Comparison of ENCODE assay signal across 14 cellular contexts in the genomic region with DNA sequence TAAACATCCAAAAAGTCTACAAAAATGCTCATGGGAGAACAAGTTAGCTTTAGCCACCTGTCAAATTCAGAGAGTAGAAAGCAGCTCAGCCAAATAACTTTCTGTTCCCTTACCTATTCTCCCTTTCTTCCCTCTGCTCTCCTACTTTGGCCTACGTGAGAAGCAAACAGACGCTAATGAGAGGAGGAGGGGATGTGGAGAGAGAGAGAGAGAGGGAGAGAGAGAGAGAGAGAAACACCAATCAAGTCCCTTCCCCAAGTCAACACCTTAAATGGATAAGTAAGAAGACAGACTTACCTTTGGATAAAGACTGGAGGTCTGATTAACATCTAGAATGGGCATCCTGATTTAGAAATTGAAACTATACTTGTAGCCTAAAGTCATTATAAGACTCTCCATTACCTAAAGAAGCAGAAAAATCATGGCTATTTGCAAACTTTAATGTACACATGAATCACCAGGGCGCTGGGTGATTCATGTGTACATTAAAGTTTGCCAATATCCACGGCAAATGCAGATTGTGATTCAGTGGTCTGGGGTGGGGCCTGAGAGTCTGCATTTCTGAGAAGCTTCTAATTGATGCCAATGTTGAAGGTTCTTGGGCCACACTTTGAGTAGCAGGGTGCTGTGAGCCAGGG. TPM values are rescaled to one million over a fixed set of nuclear protein-coding genes. Genes with fewer than 3 reads are reported as not detected.
DNase-seq lines count a peak whose midpoint lies in the region; TF ChIP-seq lines count a peak whose summit lies in the region.
"Had no signal": no experiment of that assay in that cellular context is flagged by ENCODE, and none has a peak within 500 bp of the region (broad histone marks: within the 10 kb centered on the region; RNA-seq: fewer than 3 reads in every experiment).

No MANE protein-coding gene starts in this region.

- intact Hi-C loops in OCI-LY7 (cut with micrococcal nuclease; ENCODE audit: unreplicated experiment): no loop called here
- intact Hi-C loops in esophagus squamous epithelium (cut with DNase I): no loop called here

- H2BK5ac ChIP-seq in trophoblast cell (ENCODE audit: low read depth, low read length, poor library complexity): no peak overlapping the region

- H3K27ac ChIP-seq in OCI-LY7 (ENCODE audit: low read depth, low read length, poor library complexity, severe bottlenecking) (no peak overlapping the region), esophagus squamous epithelium (peak overlapping the region in 3 of 4 donors; percentile 43 to 65 (median 49)), trophoblast cell (ENCODE audit: low read depth, low read length) (no peak overlapping the region)
- H3K27ac ChIP-seq: stomach had no signal

- H3K79me1 ChIP-seq in trophoblast cell (ENCODE audit: low read length): no peaks in the 10 kb centered on the region

- TF ChIP-seq CTCF in OCI-LY7 (conservative IDR thresholded peaks at IDR 0.05; ENCODE audit: low read length): no peak
- TF ChIP-seq CTCF in esophagus squamous epithelium (IDR thresholded peaks at IDR 0.05): no peak

- H4K91ac ChIP-seq in trophoblast cell (ENCODE audit: low read depth, low read length): no peak overlapping the region

- whole genome bisulfite sequencing in esophagus squamous epithelium, 2 donors: 39 to 43% methylated on average over 4 of the region's 4 CpGs
- WGBS in trophoblast cell (ENCODE audit: extremely low coverage, insufficient coverage, insufficient read length): no CpG with 5 or more reads among the region's 4 CpGs

- H3K4me1 ChIP-seq in OCI-LY7 (ENCODE audit: insufficient read depth, low read length, poor library complexity, severe bottlenecking) (peaks cover 46% of the 10 kb centered on the region), esophagus squamous epithelium (peaks cover 0 to 35% (median 4%) of the 10 kb centered on the region in 3 donors), trophoblast cell (ENCODE audit: control insufficient read depth in 1 of 2, insufficient read depth in 2 of 2, low read length in 2 of 2) (peaks cover 1 to 3% of the 10 kb centered on the region in 2 experiments)

- no peak overlapping the region for H3K18ac ChIP-seq in trophoblast cell (ENCODE audit: low read length)

- H2BK120ac ChIP-seq in trophoblast cell (ENCODE audit: insufficient read depth, low read length, poor library complexity): no peak overlapping the region

- H3K4me2 ChIP-seq in OCI-LY7 (ENCODE audit: low read length) (0 out of 2 replicates have a peak overlapping the region, but pooled peaks have one; percentile 0), trophoblast cell (ENCODE audit: low read length) (no peak overlapping the region)

- no peak overlapping the region for H3K23ac ChIP-seq in trophoblast cell (ENCODE audit: low read length)

- no peaks in the 10 kb centered on the region for H3K9me2 ChIP-seq in OCI-LY7 (ENCODE audit: insufficient read depth, low read length)

- H4K12ac ChIP-seq in trophoblast cell (ENCODE audit: low read depth, low read length): no peak overlapping the region

- CTCF ChIA-PET in OCI-LY7 (lab: Charles Lee; ENCODE audit: unreplicated experiment): interaction anchor here (1.1 to 2.1 kb wide), 2 partner anchors 11 to 13 kb away, joined by 3 to 7 read pairs; partner anchors contain the start of gene DUSP12

- BruUV-seq in OCI-LY7 (replicated peaks; lab: Mats Ljungman, UMichigan): no TSS peak

- no peaks in the 10 kb centered on the region for H3K9me3 ChIP-seq in OCI-LY7 (ENCODE audit: low read length)
- H3K9me3 ChIP-seq in esophagus squamous epithelium: no peaks in the 10 kb centered on the region
- H3K9me3 ChIP-seq in trophoblast cell (ENCODE audit: insufficient read depth, low read depth, low read length): no peaks in the 10 kb centered on the region
- H3K9me3 ChIP-seq: stomach had no signal

- no peak overlapping the region for H3K9ac ChIP-seq in trophoblast cell (ENCODE audit: low read length)

- no peak overlapping the region for H4K8ac ChIP-seq in trophoblast cell (ENCODE audit: low read depth, low read length)

- no peak overlapping the region for H3K4me3 ChIP-seq in OCI-LY7 (ENCODE audit: low read depth, low read length, poor library complexity, severe bottlenecking)
- no peak overlapping the region for H3K4me3 ChIP-seq in esophagus squamous epithelium
- no peak overlapping the region for H3K4me3 ChIP-seq in trophoblast cell (ENCODE audit: low read depth, low read length)
- H3K4me3 ChIP-seq: stomach had no signal

- DNase-seq in A172 (ENCODE audit: low spot score): peak; percentile 41
- peak; percentile 76 for DNase-seq in ELR (ENCODE audit: low read depth)
- no peak for DNase-seq in OCI-LY7 (ENCODE audit: low spot score)
- no peak for DNase-seq in esophagus squamous epithelium (lab: John Stamatoyannopoulos, UW)
- DNase-seq in trophoblast cell: no peak
- DNase-seq in cerebellar nuclear complex (lab: John Stamatoyannopoulos, UW): no peak
- DNase-seq in NCI-H774 (lab: John Stamatoyannopoulos, UW): no peak
- DNase-seq in activated effector memory CD4-positive, alpha-beta T cell treated with Interleukin-2 at 50 U/mL for 16 hours: no peak
- DNase-seq: CD4-positive, CD25-positive, alpha-beta regulatory T cell; midbrain; NCI-H146; stomach; T-helper 17 cell had no signal

- no peak overlapping the region for H3K14ac ChIP-seq in trophoblast cell (ENCODE audit: low read length)

- H4K20me1 ChIP-seq in OCI-LY7 (ENCODE audit: insufficient read depth, low read length): no peaks in the 10 kb centered on the region

- POLR2A ChIA-PET in OCI-LY7 (lab: Charles Lee): interaction anchor here (1.1 to 7.0 kb wide), 5 partner anchors 10 to 88 kb away, joined by 3 to 64 read pairs (median 16); partner anchors contain the start of genes DUSP12 and FCRLA

- H3K4ac ChIP-seq in trophoblast cell (ENCODE audit: low read depth, low read length): no peak overlapping the region

- H2AFZ ChIP-seq in OCI-LY7 (ENCODE audit: low read length): no peak overlapping the region
- H2AFZ ChIP-seq in trophoblast cell (ENCODE audit: insufficient read depth, low read length, poor library complexity): no peak overlapping the region

- H3K27me3 ChIP-seq in esophagus squamous epithelium (peaks cover 0 to 4% (median 0%) of the 10 kb centered on the region in 4 donors), trophoblast cell (ENCODE audit: insufficient read depth, low read length) (no peaks in the 10 kb centered on the region)

- TF ChIP-seq POLR2A in esophagus squamous epithelium (IDR thresholded peaks at IDR 0.05): no peak

- H3K36me3 ChIP-seq in OCI-LY7 (ENCODE audit: insufficient read depth, low read length) (no peaks in the 10 kb centered on the region), esophagus squamous epithelium (no peaks in the 10 kb centered on the region), trophoblast cell (ENCODE audit: control insufficient read depth in 1 of 2, insufficient read depth in 2 of 2, low read length in 2 of 2) (no peaks in the 10 kb centered on the region)
- H3K36me3 ChIP-seq: stomach had no signal

- no peak overlapping the region for H2BK12ac ChIP-seq in trophoblast cell (ENCODE audit: low read length)

- H3K79me2 ChIP-seq in OCI-LY7 (ENCODE audit: insufficient read depth, low read depth, low read length) (no peaks in the 10 kb centered on the region), trophoblast cell (ENCODE audit: control insufficient read depth, insufficient read depth, low read length, poor library complexity) (no peaks in the 10 kb centered on the region)

- H2AK5ac ChIP-seq in trophoblast cell (ENCODE audit: low read length): no peak overlapping the region

RNA-seq across cellular contexts. Expression of gene DUSP12, which starts 13.1 kb away (rescaled TPM):
- total RNA-seq in A172 (2014; rRNA removed; shearing (Covaris generic)): 85.8 and 116 TPM in 2 replicates
- 43.9 and 71.5 TPM in 2 replicates for total RNA-seq in OCI-LY7 (2014; rRNA removed; shearing (Covaris generic))
- total RNA-seq in OCI-LY7 (2022): 37.3 and 40.8 TPM in 2 replicates
- total RNA-seq in esophagus squamous epithelium: 10 to 100 TPM in 3 of 4 donors, 1 to 10 TPM in 1; 6.0 to 24.0 (median 15.1) TPM
- 24.5 and 26.5 TPM in 2 replicates for polyA plus RNA-seq in trophoblast cell (2013)

RNA-seq across cellular contexts. Expression of gene FCRLB, which starts 15.1 kb away (rescaled TPM):
- total RNA-seq in A172 (2014; rRNA removed; shearing (Covaris generic)): 2.7 and 3.1 TPM in 2 replicates
- total RNA-seq in OCI-LY7 (2014; rRNA removed; shearing (Covaris generic)): 2.6 and 4.9 TPM in 2 replicates
- total RNA-seq in OCI-LY7 (2022) (3.3 and 3.8 TPM in 2 replicates), esophagus squamous epithelium (1 to 10 TPM in 1 of 4 donors, under 1 TPM in 3; 0.31 to 1.2 (median 0.83) TPM)
- polyA plus RNA-seq in trophoblast cell (2013): 0.45 and 0.47 TPM in 2 replicates
- total RNA-seq: CD4-positive, CD25-positive, alpha-beta regulatory T cell had no signal

RNA-seq across cellular contexts. Expression of gene FCRLA, which starts 29.4 kb away (rescaled TPM):
- 0.09 and 0.43 TPM in 2 replicates for total RNA-seq in A172 (2014; rRNA removed; shearing (Covaris generic))
- 524 and 672 TPM in 2 replicates for total RNA-seq in OCI-LY7 (2014; rRNA removed; shearing (Covaris generic))
- total RNA-seq in OCI-LY7 (2022) (409 and 447 TPM in 2 replicates), esophagus squamous epithelium (under 1 TPM in 1 of 4 donors, not detected in 3; 0.62 TPM)
- polyA plus RNA-seq in trophoblast cell (2013): not detected in 2 replicates
- total RNA-seq: CD4-positive, CD25-positive, alpha-beta regulatory T cell; progenitor cell of endocrine pancreas had no signal

RNA-seq across cellular contexts. Expression of gene ATF6, which starts 29.7 kb away (rescaled TPM):
- 32.8 and 35.0 TPM in 2 replicates for total RNA-seq in A172 (2014; rRNA removed; shearing (Covaris generic))
- 8.5 and 10.2 TPM in 2 replicates for total RNA-seq in OCI-LY7 (2014; rRNA removed; shearing (Covaris generic))
- total RNA-seq in OCI-LY7 (2022) (12.9 and 13.9 TPM in 2 replicates), esophagus squamous epithelium (10 to 100 TPM; 13.4 to 24.8 (median 17.6) TPM)
- 26.8 and 28.0 TPM in 2 replicates for polyA plus RNA-seq in trophoblast cell (2013)

Comparison
In these comparisons a context has a peak if more than half of its experiments do, and no peak if none do; other contexts are left out.
1. DNase-seq: peak in A172 (single experiment) and ELR (single experiment); none in OCI-LY7 (single experiment), esophagus squamous epithelium (single experiment), trophoblast cell (0 of 2), cerebellar nuclear complex (0 of 2), NCI-H774 (single experiment) and activated effector memory CD4-positive, alpha-beta T cell treated with Interleukin-2 at 50 U/mL for 16 hours (single experiment).
2. H3K27ac ChIP-seq: peak in esophagus squamous epithelium (3 of 4); none in OCI-LY7 (single experiment) and trophoblast cell (single experiment).
3. RNA of gene FCRLA, which starts 29.4 kb away (total RNA-seq): 409 to 672 TPM in OCI-LY7; 0.62 TPM in esophagus squamous epithelium and 0.09 to 0.43 TPM in A172; every median in the first group is over 100 times any median in the second.